In genomic region chr7:7438851-7439250, GRCh38 we compare ENCODE assay signal across 11 cellular contexts.
DNase-seq lines count a peak whose midpoint lies in the region; ATAC-seq and TF ChIP-seq lines count a peak whose summit lies in the region.
"Had no signal": no experiment of that assay in that cellular context is flagged by ENCODE, and none has a peak within 500 bp of the region (broad histone marks: within the 10 kb centered on the region; RNA-seq: fewer than 3 reads in every experiment).

No MANE protein-coding gene starts in this region.

- CTCF ChIA-PET in PC-9 (lab: Charles Lee), result no interaction called here
- CTCF ChIA-PET in Caco-2 (lab: Charles Lee), result no interaction called here

- no peak for TF ChIP-seq CTCF in PC-9 (conservative IDR thresholded peaks at IDR 0.05)
- TF ChIP-seq CTCF in Caco-2 (IDR thresholded peaks at IDR 0.05; ENCODE audit: insufficient read depth in 1 of 2, low read depth in 1 of 2, low read length in 1 of 2, severe bottlenecking in 1 of 2, unreplicated experiment in 1 of 2), result no peak

- H3K27me3 ChIP-seq in PC-9 (ENCODE audit: insufficient read depth, low read depth) (no peaks in the 10 kb centered on the region), Caco-2 (replicated peaks; ENCODE audit: control insufficient read depth, insufficient read depth, low read length) (no peaks in the 10 kb centered on the region)

- intact Hi-C loops in PC-9 (cut with micrococcal nuclease; ENCODE audit: unreplicated experiment), result no loop called here
- intact Hi-C loops in Caco-2 (cut with micrococcal nuclease; ENCODE audit: unreplicated experiment), result no loop called here

- peak; percentile 13 for DNase-seq in activated CD4-positive, alpha-beta T cell treated with anti-CD3 and anti-CD28 coated beads for 48 hours
- no peak for DNase-seq in activated CD4-positive, alpha-beta T cell treated with anti-CD3 and anti-CD28 coated beads, Interleukin-2, amount 50 U/mL, for 1 hour
- DNase-seq in PC-9 (peak; percentile 48 to 95), fibroblast of peridontal ligament (ENCODE audit: extremely low read depth) (peak; percentile 97), Caco-2 (no peak)
- no peak for DNase-seq in stimulated activated effector memory CD8-positive, alpha-beta T cell treated with anti-CD3 and anti-CD28 coated beads, Interleukin-12 subunit alpha, Interleukin-12 subunit beta, amount 100 ng/mL, for 72 hours (ENCODE audit: low spot score in 2 of 2)
- DNase-seq: central memory CD4-positive, alpha-beta T cell; T-helper 17 cell had no signal

- H3F3A ChIP-seq in PC-9 (ENCODE audit: insufficient read depth, low read depth), result no peaks in the 10 kb centered on the region; the same call in 1 of the 2 replicates

- no peaks in the 10 kb centered on the region for H3K4me1 Mint-ChIP-seq in stimulated activated effector memory CD8-positive, alpha-beta T cell treated with anti-CD3 and anti-CD28 coated beads, Interleukin-12 subunit alpha, Interleukin-12 subunit beta, amount 100 ng/mL, for 72 hours
- peaks cover 9% of the 10 kb centered on the region for H3K4me1 Mint-ChIP-seq in Caco-2 (ENCODE audit: low read depth, unreplicated experiment)
- H3K4me1 Mint-ChIP-seq: T-helper 17 cell had no signal

- peak; percentile 89 for ATAC-seq in stimulated activated effector memory CD8-positive, alpha-beta T cell treated with anti-CD3 and anti-CD28 coated beads, Interleukin-12 subunit alpha, Interleukin-12 subunit beta, amount 100 ng/mL, for 72 hours
- ATAC-seq in HG03520 (IDR thresholded peaks at IDR 0.05; ENCODE audit: unreplicated experiment) (no peak), GM18511 (IDR thresholded peaks at IDR 0.05; ENCODE audit: unreplicated experiment) (no peak)
- ATAC-seq: T-helper 17 cell had no signal

- H3K27ac ChIP-seq in PC-9, result 0 out of 2 replicates have a peak overlapping the region, but pooled peaks have one; percentile 11

- no peaks in the 10 kb centered on the region for H3K9me2 ChIP-seq in PC-9 (ENCODE audit: insufficient read depth)

- no peaks in the 10 kb centered on the region for H4K20me1 ChIP-seq in PC-9 (ENCODE audit: insufficient read depth)

- peak overlapping the region; percentile 45 for H3K4me2 ChIP-seq in PC-9

- no peaks in the 10 kb centered on the region for H3K36me3 Mint-ChIP-seq in stimulated activated effector memory CD8-positive, alpha-beta T cell treated with anti-CD3 and anti-CD28 coated beads, Interleukin-12 subunit alpha, Interleukin-12 subunit beta, amount 100 ng/mL, for 72 hours
- H3K36me3 Mint-ChIP-seq in Caco-2 (ENCODE audit: insufficient read depth, unreplicated experiment), result peaks cover 6% of the 10 kb centered on the region

- no peak overlapping the region for H3K27ac Mint-ChIP-seq in stimulated activated effector memory CD8-positive, alpha-beta T cell treated with anti-CD3 and anti-CD28 coated beads, Interleukin-12 subunit alpha, Interleukin-12 subunit beta, amount 100 ng/mL, for 72 hours
- no peak overlapping the region for H3K27ac Mint-ChIP-seq in Caco-2 (ENCODE audit: unreplicated experiment)
- H3K27ac Mint-ChIP-seq: T-helper 17 cell had no signal

- BruUV-seq in PC-9 (replicated peaks; lab: Mats Ljungman, UMichigan), result no TSS peak
- BruUV-seq in Caco-2 (replicated peaks; lab: Mats Ljungman, UMichigan), result no TSS peak

- peak overlapping the region; percentile 50 for H2AFZ ChIP-seq in PC-9

- H3K9me3 Mint-ChIP-seq in stimulated activated effector memory CD8-positive, alpha-beta T cell treated with anti-CD3 and anti-CD28 coated beads, Interleukin-12 subunit alpha, Interleukin-12 subunit beta, amount 100 ng/mL, for 72 hours, result no peaks in the 10 kb centered on the region
- H3K9me3 Mint-ChIP-seq in Caco-2 (ENCODE audit: unreplicated experiment), result no peaks in the 10 kb centered on the region

- H3K4me1 ChIP-seq in PC-9 (replicated peaks; ENCODE audit: insufficient read depth) (peaks cover 17% of the 10 kb centered on the region), Caco-2 (no peaks in the 10 kb centered on the region)

- POLR2A ChIA-PET in PC-9 (lab: Charles Lee; ENCODE audit: unreplicated experiment) (interaction anchor here (0.5 to 0.6 kb wide), 4 partner anchors 50 to 991 kb away, joined by 3 to 12 read pairs (median 4); partner anchors contain the start of gene DAGLB), Caco-2 (lab: Charles Lee) (no interaction called here)

- no peaks in the 10 kb centered on the region for H3K79me2 ChIP-seq in PC-9 (ENCODE audit: low read depth)

- H3K4me3 ChIP-seq in PC-9, result no peak overlapping the region
- H3K4me3 ChIP-seq in Caco-2 (ENCODE audit: low read depth, low read length), result no peak overlapping the region
- H3K4me3 ChIP-seq: lung had no signal

- H3K36me3 ChIP-seq in PC-9 (ENCODE audit: low read depth) (no peaks in the 10 kb centered on the region), Caco-2 (ENCODE audit: control insufficient read depth, insufficient read depth, low read length) (no peaks in the 10 kb centered on the region)

- H3K27me3 Mint-ChIP-seq in Caco-2 (ENCODE audit: insufficient read depth, unreplicated experiment), result no peaks in the 10 kb centered on the region

- no peak overlapping the region for H3K4me3 Mint-ChIP-seq in stimulated activated effector memory CD8-positive, alpha-beta T cell treated with anti-CD3 and anti-CD28 coated beads, Interleukin-12 subunit alpha, Interleukin-12 subunit beta, amount 100 ng/mL, for 72 hours
- no peak overlapping the region for H3K4me3 Mint-ChIP-seq in Caco-2 (ENCODE audit: unreplicated experiment)
- H3K4me3 Mint-ChIP-seq: T-helper 17 cell had no signal

- H3K9me3 ChIP-seq in PC-9 (ENCODE audit: insufficient read depth, low read depth), result peaks cover 19% of the 10 kb centered on the region
- no peaks in the 10 kb centered on the region for H3K9me3 ChIP-seq in Caco-2

Comparison
In these comparisons a context has a peak if more than half of its experiments do, and no peak if none do; other contexts are left out.
1. DNase-seq: peak in activated CD4-positive, alpha-beta T cell treated with anti-CD3 and anti-CD28 coated beads for 48 hours (single experiment), PC-9 (2 of 2) and fibroblast of peridontal ligament (single experiment); none in activated CD4-positive, alpha-beta T cell treated with anti-CD3 and anti-CD28 coated beads, Interleukin-2, amount 50 U/mL, for 1 hour (single experiment), stimulated activated effector memory CD8-positive, alpha-beta T cell treated with anti-CD3 and anti-CD28 coated beads, Interleukin-12 subunit alpha, Interleukin-12 subunit beta, amount 100 ng/mL, for 72 hours (0 of 2) and Caco-2 (0 of 2).